Comparison of ENCODE assay signal across 1 cellular context in genomic region chr3:168251371-168251770, GRCh38.
TF ChIP-seq lines count a peak whose summit lies in the region.

No MANE protein-coding gene starts in this region.

TF ChIP-seq in GM12878, 131 proteins besides CTCF, POLR2A, EP300 and RAD21 (continued from another document):
- no peak for TF ChIP-seq BCL3 (IDR thresholded peaks at IDR 0.05; ENCODE audit: borderline replicate concordance, insufficient read depth, low read depth, low read length, poor library complexity, severe bottlenecking)
- peak; percentile 98 for TF ChIP-seq SPI1 (IDR thresholded peaks at IDR 0.05; ENCODE audit: borderline replicate concordance, insufficient read depth, low read depth, low read length)
- TF ChIP-seq BRCA1 (IDR thresholded peaks at IDR 0.05; ENCODE audit: low read depth, low read length): no peak
- peak; percentile 24 for TF ChIP-seq SP1 (IDR thresholded peaks at IDR 0.05; ENCODE audit: low read depth, low read length)
- TF ChIP-seq MYC (IDR thresholded peaks at IDR 0.05; ENCODE audit: insufficient read depth, insufficient read length, insufficient replicate concordance, low read length, severe bottlenecking): no peak
- no peak for TF ChIP-seq TARDBP (IDR thresholded peaks at IDR 0.05; ENCODE audit: borderline replicate concordance)
- TF ChIP-seq RUNX3 (IDR thresholded peaks at IDR 0.05; ENCODE audit: low read length): peak; percentile 72
- TF ChIP-seq SRF (IDR thresholded peaks at IDR 0.05; ENCODE audit: low read depth in 2 of 2, low read length in 2 of 2): peak; percentile 29 to 87; a peak in 3 of 4 replicates
- no peak for TF ChIP-seq JUND (IDR thresholded peaks at IDR 0.05; ENCODE audit: low read depth, low read length)
- 0 out of 2 replicates have a peak, but pooled peaks have one; percentile 32 for TF ChIP-seq FOXM1 (IDR thresholded peaks at IDR 0.05; ENCODE audit: low read depth, low read length)
- no peak for TF ChIP-seq ZNF622 (IDR thresholded peaks at IDR 0.05)
- TF ChIP-seq ZNF274 (IDR thresholded peaks at IDR 0.05; ENCODE audit: insufficient read depth, insufficient read length): no peak
- TF ChIP-seq ZNF384 (IDR thresholded peaks at IDR 0.05; ENCODE audit: borderline replicate concordance, low read depth, low read length): peak; percentile 61; the same call in 1 of the 2 replicates
- TF ChIP-seq MEF2A (IDR thresholded peaks at IDR 0.05; ENCODE audit: insufficient read depth, low read depth, low read length): peak; percentile 64; the same call in 1 of the 2 replicates
- no peak for TF ChIP-seq RFX5 (IDR thresholded peaks at IDR 0.05; ENCODE audit: low read depth, low read length)
- peak; percentile 49; the same call in 1 of the 2 replicates for TF ChIP-seq ATF7 (IDR thresholded peaks at IDR 0.05; ENCODE audit: low read depth)
- peak; percentile 90 for TF ChIP-seq PAX5 (IDR thresholded peaks at IDR 0.05; ENCODE audit: borderline replicate concordance, low read depth, low read length)
- TF ChIP-seq JUNB (IDR thresholded peaks at IDR 0.05): peak; percentile 75
- TF ChIP-seq, protein P1, sequence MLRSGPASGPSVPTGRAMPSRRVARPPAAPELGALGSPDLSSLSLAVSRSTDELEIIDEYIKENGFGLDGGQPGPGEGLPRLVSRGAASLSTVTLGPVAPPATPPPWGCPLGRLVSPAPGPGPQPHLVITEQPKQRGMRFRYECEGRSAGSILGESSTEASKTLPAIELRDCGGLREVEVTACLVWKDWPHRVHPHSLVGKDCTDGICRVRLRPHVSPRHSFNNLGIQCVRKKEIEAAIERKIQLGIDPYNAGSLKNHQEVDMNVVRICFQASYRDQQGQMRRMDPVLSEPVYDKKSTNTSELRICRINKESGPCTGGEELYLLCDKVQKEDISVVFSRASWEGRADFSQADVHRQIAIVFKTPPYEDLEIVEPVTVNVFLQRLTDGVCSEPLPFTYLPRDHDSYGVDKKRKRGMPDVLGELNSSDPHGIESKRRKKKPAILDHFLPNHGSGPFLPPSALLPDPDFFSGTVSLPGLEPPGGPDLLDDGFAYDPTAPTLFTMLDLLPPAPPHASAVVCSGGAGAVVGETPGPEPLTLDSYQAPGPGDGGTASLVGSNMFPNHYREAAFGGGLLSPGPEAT (IDR thresholded peaks at IDR 0.05; ENCODE audit: low read depth): peak; percentile 39; the same call in 1 of the 2 replicates
- peak; percentile 42; the same call in 1 of the 2 replicates for TF ChIP-seq IKZF1 (conservative IDR thresholded peaks at IDR 0.05)
- peak; percentile 40; the same call in 1 of the 2 replicates for TF ChIP-seq CREM (IDR thresholded peaks at IDR 0.05; ENCODE audit: low read depth)
- TF ChIP-seq POU2F2 (IDR thresholded peaks at IDR 0.05; ENCODE audit: borderline replicate concordance, low read depth, low read length): peak; percentile 69; the same call in 1 of the 3 replicates
- peak; percentile 92 for TF ChIP-seq MTA2 (IDR thresholded peaks at IDR 0.05; ENCODE audit: low read depth)
- peak; percentile 53; the same call in 1 of the 2 replicates for TF ChIP-seq DPF2 (IDR thresholded peaks at IDR 0.05)
- TF ChIP-seq BACH1 (IDR thresholded peaks at IDR 0.05; ENCODE audit: borderline replicate concordance): peak; percentile 97
- no peak for TF ChIP-seq REST (IDR thresholded peaks at IDR 0.05; ENCODE audit: low read depth, low read length)
- peak; percentile 38 for TF ChIP-seq MEF2B (IDR thresholded peaks at IDR 0.05; ENCODE audit: partially characterized antibody, poor library complexity, severe bottlenecking)
- TF ChIP-seq ATF2 (IDR thresholded peaks at IDR 0.05; ENCODE audit: low read length): peak; percentile 67
